In the genomic region with DNA sequence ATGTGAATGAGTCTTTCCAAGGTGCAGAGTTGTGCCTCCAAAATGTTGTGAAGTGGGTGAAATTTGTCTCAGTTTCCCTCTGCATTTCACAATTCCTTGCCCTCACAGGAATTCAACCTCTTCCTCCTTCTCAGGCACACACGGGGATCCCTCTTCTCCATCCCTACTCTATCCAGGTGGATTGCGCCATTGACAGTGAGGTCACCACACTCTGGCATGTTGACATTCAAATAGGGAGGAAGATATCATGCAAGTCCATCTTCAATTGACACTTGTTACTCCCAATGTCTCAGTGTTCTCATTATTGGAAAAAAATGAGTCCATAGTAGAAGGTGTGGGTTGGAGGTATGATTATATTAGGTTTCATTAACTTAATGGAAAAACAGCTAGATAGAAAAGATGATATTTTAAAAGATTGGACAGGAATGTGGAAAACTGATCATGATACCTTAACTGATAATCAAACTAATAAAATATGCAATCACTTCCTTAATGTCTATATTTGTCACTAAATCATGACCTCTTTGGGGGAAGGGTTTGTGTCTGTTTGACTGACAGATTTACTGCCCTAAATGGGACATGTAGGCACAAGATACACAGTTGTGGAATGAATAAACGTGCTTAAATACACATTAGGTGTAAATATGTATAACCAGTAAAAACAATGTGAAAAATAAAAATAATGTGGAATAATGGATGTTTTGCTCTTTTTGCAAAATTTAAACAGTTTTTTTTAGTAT, we compare ENCODE assay signal across 30 cellular contexts.
"Had no signal": no experiment of that assay in that cellular context is flagged by ENCODE, and none has a peak within 500 bp of the region (broad histone marks: within the 10 kb centered on the region; RNA-seq: fewer than 3 reads in every experiment).

No MANE protein-coding gene starts in this region.

- H3K36me3 ChIP-seq: breast epithelium, esophagus squamous epithelium, left lung, lower lobe of right lung, thyroid gland had no signal

- H3K4me3 ChIP-seq: breast epithelium, esophagus squamous epithelium, left lung, lower lobe of right lung, mucosa of descending colon, smooth muscle cell, thyroid gland had no signal

- H3K27me3 ChIP-seq: breast epithelium, esophagus squamous epithelium, left lung, thyroid gland had no signal

- H3K9me3 Mint-ChIP-seq: activated B cell treated with CpG ODN at 0.5 μM for 24 hours; activated CD8-positive, alpha-beta T cell treated with anti-CD3 and anti-CD28 coated beads for 36 hours; activated naive CD4-positive, alpha-beta T cell treated with anti-CD3 and anti-CD28 coated beads, Interleukin-2, amount 50 U/mL, for 24 hours; activated naive CD8-positive, alpha-beta T cell treated with anti-CD3 and anti-CD28 coated beads, Interleukin-2, amount 50 U/mL, for 24 hours; activated T-cell treated with anti-CD3 and anti-CD28 coated beads, Interleukin-2, amount 50 U/mL, for 4 hours; dendritic cell treated with granulocyte-macrophage colony-stimulating factor and Interleukin-4, amounts not matched to agents 40 ng/mL and 50 ng/mL, for 4 days; endodermal cell; nephron had no signal

- H3K9me3 ChIP-seq: breast epithelium, esophagus squamous epithelium, left lung, lower lobe of right lung, mucosa of descending colon, thyroid gland had no signal

- H3K27ac Mint-ChIP-seq: activated B cell treated with CpG ODN at 0.5 μM for 24 hours; activated CD8-positive, alpha-beta T cell treated with anti-CD3 and anti-CD28 coated beads for 36 hours; activated naive CD4-positive, alpha-beta T cell treated with anti-CD3 and anti-CD28 coated beads, Interleukin-2, amount 50 U/mL, for 24 hours; activated naive CD8-positive, alpha-beta T cell treated with anti-CD3 and anti-CD28 coated beads, Interleukin-2, amount 50 U/mL, for 24 hours; activated T-helper 17 cell treated with anti-CD3 and anti-CD28 coated beads, Interleukin-2, amount 50 U/mL, for 72 hours; dendritic cell treated with granulocyte-macrophage colony-stimulating factor and Interleukin-4, amounts not matched to agents 40 ng/mL and 50 ng/mL, for 4 days; endodermal cell; immature natural killer cell; stimulated activated memory B cell treated with anti-CD40 and anti-IgM and Interleukin-4, amounts not matched to agents 10 μg/mL and 1 μg/mL and 100 μg/mL, for 72 hours; stimulated activated naive CD8-positive, alpha-beta T cell treated with anti-CD3 and anti-CD28 coated beads, Interleukin-15, amount 100 ng/mL, for 72 hours had no signal

- H3K4me1 ChIP-seq: breast epithelium, esophagus squamous epithelium, lower lobe of right lung, thyroid gland had no signal

- H3K27ac ChIP-seq: breast epithelium, esophagus squamous epithelium, left lung, lower lobe of right lung, thyroid gland had no signal

- H3K27me3 Mint-ChIP-seq: activated B cell treated with CpG ODN at 0.5 μM for 24 hours; activated CD8-positive, alpha-beta T cell treated with anti-CD3 and anti-CD28 coated beads for 36 hours; activated naive CD4-positive, alpha-beta T cell treated with anti-CD3 and anti-CD28 coated beads, Interleukin-2, amount 50 U/mL, for 24 hours; activated naive CD8-positive, alpha-beta T cell treated with anti-CD3 and anti-CD28 coated beads, Interleukin-2, amount 50 U/mL, for 24 hours; activated T-helper 17 cell treated with anti-CD3 and anti-CD28 coated beads, Interleukin-2, amount 50 U/mL, for 72 hours; central memory CD8-positive, alpha-beta T cell; dendritic cell treated with granulocyte-macrophage colony-stimulating factor and Interleukin-4, amounts not matched to agents 40 ng/mL and 50 ng/mL, for 4 days; stimulated activated memory B cell treated with anti-CD40 and anti-IgM and Interleukin-4, amounts not matched to agents 10 μg/mL and 1 μg/mL and 100 μg/mL, for 72 hours; stimulated activated naive CD8-positive, alpha-beta T cell treated with anti-CD3 and anti-CD28 coated beads, Interleukin-15, amount 100 ng/mL, for 72 hours had no signal

- H3K4me3 Mint-ChIP-seq: activated B cell treated with CpG ODN at 0.5 μM for 24 hours; activated CD8-positive, alpha-beta T cell treated with anti-CD3 and anti-CD28 coated beads for 36 hours; activated naive CD4-positive, alpha-beta T cell treated with anti-CD3 and anti-CD28 coated beads, Interleukin-2, amount 50 U/mL, for 24 hours; activated naive CD8-positive, alpha-beta T cell treated with anti-CD3 and anti-CD28 coated beads, Interleukin-2, amount 50 U/mL, for 24 hours; activated T-cell treated with anti-CD3 and anti-CD28 coated beads, Interleukin-2, amount 50 U/mL, for 4 hours; activated T-helper 17 cell treated with anti-CD3 and anti-CD28 coated beads, Interleukin-2, amount 50 U/mL, for 72 hours; central memory CD8-positive, alpha-beta T cell; dendritic cell treated with granulocyte-macrophage colony-stimulating factor and Interleukin-4, amounts not matched to agents 40 ng/mL and 50 ng/mL, for 4 days; endodermal cell; immature natural killer cell; nephron; stimulated activated memory B cell treated with anti-CD40 and anti-IgM and Interleukin-4, amounts not matched to agents 10 μg/mL and 1 μg/mL and 100 μg/mL, for 72 hours; stimulated activated naive CD8-positive, alpha-beta T cell treated with anti-CD3 and anti-CD28 coated beads, Interleukin-15, amount 100 ng/mL, for 72 hours had no signal

- DNase-seq: activated B cell treated with CpG ODN at 0.5 μM for 24 hours; activated CD4-positive, alpha-beta T cell treated with anti-CD3 and anti-CD28 coated beads, Interleukin-2, amount 50 U/mL, for 1 hour; activated CD8-positive, alpha-beta T cell treated with anti-CD3 and anti-CD28 coated beads for 36 hours; activated naive CD8-positive, alpha-beta T cell treated with anti-CD3 and anti-CD28 coated beads, Interleukin-2, amount 50 U/mL, for 24 hours; activated T-cell treated with anti-CD3 and anti-CD28 coated beads, Interleukin-2, amount 50 U/mL, for 4 hours; amygdala; endodermal cell; esophagus squamous epithelium; head of caudate nucleus; hypothalamus; immature natural killer cell; left lung; lower lobe of right lung; mucosa of descending colon; retina; stimulated activated CD4-positive, alpha-beta T cell treated with anti-CD3 and anti-CD28 coated beads, Interleukin-1b, Interleukin-23, amount 100 ng/mL, for 48 hours; stimulated activated CD4-positive, alpha-beta T cell treated with anti-CD3 and anti-CD28 coated beads, Interleukin-4, amount 100 ng/mL, for 4 hours; stimulated activated CD8-positive, alpha-beta memory T cell treated with anti-CD3 and anti-CD28 coated beads, Interleukin-4, amount 100 ng/mL, for 48 hours; stimulated activated naive CD8-positive, alpha-beta T cell treated with anti-CD3 and anti-CD28 coated beads, Interleukin-15, amount 100 ng/mL, for 72 hours; substantia nigra; T-helper 2 cell; thyroid gland had no signal

- H3K4me2 ChIP-seq: smooth muscle cell had no signal

- H3K4me1 Mint-ChIP-seq: activated B cell treated with CpG ODN at 0.5 μM for 24 hours; activated naive CD4-positive, alpha-beta T cell treated with anti-CD3 and anti-CD28 coated beads, Interleukin-2, amount 50 U/mL, for 24 hours; activated naive CD8-positive, alpha-beta T cell treated with anti-CD3 and anti-CD28 coated beads, Interleukin-2, amount 50 U/mL, for 24 hours; activated T-helper 17 cell treated with anti-CD3 and anti-CD28 coated beads, Interleukin-2, amount 50 U/mL, for 72 hours; central memory CD8-positive, alpha-beta T cell; immature natural killer cell; stimulated activated memory B cell treated with anti-CD40 and anti-IgM and Interleukin-4, amounts not matched to agents 10 μg/mL and 1 μg/mL and 100 μg/mL, for 72 hours; stimulated activated naive CD8-positive, alpha-beta T cell treated with anti-CD3 and anti-CD28 coated beads, Interleukin-15, amount 100 ng/mL, for 72 hours had no signal

- H3K36me3 Mint-ChIP-seq: activated naive CD4-positive, alpha-beta T cell treated with anti-CD3 and anti-CD28 coated beads, Interleukin-2, amount 50 U/mL, for 24 hours; immature natural killer cell; stimulated activated memory B cell treated with anti-CD40 and anti-IgM and Interleukin-4, amounts not matched to agents 10 μg/mL and 1 μg/mL and 100 μg/mL, for 72 hours had no signal
